ENCODE assay signal across 8 cellular contexts in the genomic region with DNA sequence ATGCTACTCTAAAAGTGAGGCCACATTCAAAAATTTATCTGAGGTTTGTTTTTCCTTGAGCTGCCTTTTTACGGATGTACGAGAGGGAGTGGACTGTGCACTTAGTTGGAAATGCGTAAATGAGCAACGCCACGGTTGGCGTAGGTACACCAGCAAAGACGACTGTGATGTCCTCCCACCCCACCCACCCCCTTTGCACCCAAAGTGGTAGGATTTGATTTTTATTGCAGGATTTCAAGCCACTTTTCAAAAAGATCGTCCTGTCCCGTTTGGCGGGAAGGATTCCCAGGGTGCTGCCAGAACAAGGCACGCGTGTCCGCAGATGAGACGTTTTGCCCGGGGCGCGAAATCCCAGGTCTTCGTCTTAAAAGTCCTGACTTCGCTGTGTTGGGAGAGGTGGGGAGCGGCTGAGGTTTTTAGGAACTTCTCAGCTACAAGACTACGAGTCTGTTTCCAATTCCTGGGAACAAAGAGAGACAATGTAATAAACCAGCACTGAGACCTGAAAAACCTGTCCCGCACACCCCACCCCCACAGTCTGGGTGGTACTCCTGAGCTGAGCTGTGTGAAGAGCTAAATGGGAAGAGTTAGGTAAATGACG. TPM values are rescaled to one million over a fixed set of nuclear protein-coding genes. Genes with fewer than 3 reads are reported as not detected.
DNase-seq lines count a peak whose midpoint lies in the region; ATAC-seq, FAIRE-seq and TF ChIP-seq lines count a peak whose summit lies in the region.

No MANE protein-coding gene starts in this region.

- intact Hi-C loops in CD4-positive, alpha-beta T cell (cut with DNase I, micrococcal nuclease) = no loop called here
- intact Hi-C loops in GM12878 (cut with micrococcal nuclease; ENCODE audit: unreplicated experiment) = no loop called here

- no TSS peak for BruUV-seq in GM12878 (replicated peaks; lab: Mats Ljungman, UMichigan)

- H3K4me1 Mint-ChIP-seq in CD4-positive, alpha-beta T cell (ENCODE audit: low read depth) = peaks cover 16% of the 10 kb centered on the region
- peaks cover 27% of the 10 kb centered on the region for H3K4me1 Mint-ChIP-seq in stimulated activated naive CD8-positive, alpha-beta T cell treated with anti-CD3 and anti-CD28 coated beads, Interleukin-15, amount 100 ng/mL, for 72 hours

- H3K27ac ChIP-seq in CD4-positive, alpha-beta T cell (ENCODE audit: low read depth, low read length) = no peak overlapping the region
- no peak overlapping the region for H3K27ac ChIP-seq in GM12878 (ENCODE audit: control insufficient read depth, insufficient read depth)

- peaks cover 12% of the 10 kb centered on the region for H3K27me3 Mint-ChIP-seq in CD4-positive, alpha-beta T cell
- H3K27me3 Mint-ChIP-seq in stimulated activated naive CD8-positive, alpha-beta T cell treated with anti-CD3 and anti-CD28 coated beads, Interleukin-15, amount 100 ng/mL, for 72 hours = peaks cover 30% of the 10 kb centered on the region

- H3K79me2 ChIP-seq in GM12878 (ENCODE audit: control insufficient read depth, insufficient read depth, low read length) = no peaks in the 10 kb centered on the region

- no peak for DNase-seq in CD4-positive, alpha-beta T cell
- DNase-seq in LHCN-M2 (ENCODE audit: low read depth) (peak; percentile 19), GM12878 (ENCODE audit: low read depth, low spot score) (no peak), kidney glomerular epithelial cell (lab: John Stamatoyannopoulos, UW) (peak; percentile 51), cerebellar nuclear complex (lab: John Stamatoyannopoulos, UW) (no peak), germinal center (ENCODE audit: low spot score) (no peak)
- DNase-seq in stimulated activated naive CD8-positive, alpha-beta T cell treated with anti-CD3 and anti-CD28 coated beads, Interleukin-15, amount 100 ng/mL, for 72 hours = no peak
- no peak for DNase-seq in NK-92 treated with Interleukin-12 subunit alpha and Interleukin-12 subunit beta, amount 100 ng/mL, for 24 hours (lab: John Stamatoyannopoulos, UW)

- no peaks in the 10 kb centered on the region for H3K9me3 Mint-ChIP-seq in CD4-positive, alpha-beta T cell
- no peaks in the 10 kb centered on the region for H3K9me3 Mint-ChIP-seq in stimulated activated naive CD8-positive, alpha-beta T cell treated with anti-CD3 and anti-CD28 coated beads, Interleukin-15, amount 100 ng/mL, for 72 hours

- H3K4me2 ChIP-seq in GM12878 (ENCODE audit: control insufficient read depth, insufficient read depth) = peak overlapping the region; percentile 48; the same call in 1 of the 2 replicates

- no peaks in the 10 kb centered on the region for H3K9me3 ChIP-seq in CD4-positive, alpha-beta T cell (ENCODE audit: control insufficient read depth, low read length)
- H3K9me3 ChIP-seq in GM12878 (replicated peaks; ENCODE audit: control insufficient read depth, insufficient read depth, low read length) = no peaks in the 10 kb centered on the region; the same call in 2 of the 3 replicates

- H3K27me3 ChIP-seq in CD4-positive, alpha-beta T cell (ENCODE audit: control insufficient read depth, insufficient read depth, low read length) = peaks cover 18% of the 10 kb centered on the region
- no peaks in the 10 kb centered on the region; a peak in 3 of 4 replicates for H3K27me3 ChIP-seq in GM12878 (replicated peaks in 1 of 2; ENCODE audit: control insufficient read depth in 2 of 2, insufficient read depth in 2 of 2, low read length in 1 of 2)

- no peak overlapping the region for H3K9ac ChIP-seq in GM12878 (ENCODE audit: control insufficient read depth, insufficient read depth, low read length)

- RAD21 ChIA-PET in GM12878 (lab: Charles Lee; ENCODE audit: unreplicated experiment) = no interaction called here

- no peaks in the 10 kb centered on the region for H3K4me1 ChIP-seq in GM12878 (ENCODE audit: control insufficient read depth, insufficient read depth, low read length)

- H3K36me3 ChIP-seq in GM12878 (ENCODE audit: control insufficient read depth in 2 of 2, insufficient read depth in 2 of 2, low read length in 1 of 2) = no peaks in the 10 kb centered on the region

- POLR2A ChIA-PET in CD4-positive, alpha-beta T cell (lab: Charles Lee) = no interaction called here
- POLR2A ChIA-PET in GM12878 (lab: Charles Lee) = no interaction called here

- 59% methylated on average over 18 of the region's 23 CpGs for WGBS in GM12878 (ENCODE audit: insufficient coverage, insufficient replicate concordance, low lambda C conversion rate, missing lambda C conversion rate)

- no peak for TF ChIP-seq RAD21 in GM12878 (IDR thresholded peaks at IDR 0.05; ENCODE audit: insufficient read depth, low read depth, low read length)

- SMC1A ChIA-PET in GM12878 (lab: Charles Lee; ENCODE audit: uncharacterized antibody, unreplicated experiment) = no interaction called here

- no peak for ATAC-seq in CD4-positive, alpha-beta T cell (ENCODE audit: poor library complexity)
- ATAC-seq in GM12878 = no peak
- ATAC-seq in stimulated activated naive CD8-positive, alpha-beta T cell treated with anti-CD3 and anti-CD28 coated beads, Interleukin-15, amount 100 ng/mL, for 72 hours = no peak

- TF ChIP-seq CTCF in CD4-positive, alpha-beta T cell (IDR thresholded peaks at IDR 0.05) = no peak
- TF ChIP-seq CTCF in GM12878 (IDR thresholded peaks at IDR 0.05 in 2 of 3, conservative IDR thresholded peaks at IDR 0.05 in 1 of 3; ENCODE audit: control insufficient read depth in 2 of 3, extremely low read depth in 1 of 3, insufficient read depth in 1 of 3, low read depth in 3 of 3, low read length in 3 of 3) = no peak

- peak overlapping the region; percentile 97 for H3K4me3 Mint-ChIP-seq in CD4-positive, alpha-beta T cell
- H3K4me3 Mint-ChIP-seq in stimulated activated naive CD8-positive, alpha-beta T cell treated with anti-CD3 and anti-CD28 coated beads, Interleukin-15, amount 100 ng/mL, for 72 hours = peak overlapping the region; percentile 91 to 97

- in situ Hi-C loops in GM12878 (cut with MboI) = no loop called here

- no peak for FAIRE-seq in GM12878 (lab: Jason Lieb, UNC)

- no peak for TF ChIP-seq POLR2A in GM12878 (IDR thresholded peaks at IDR 0.05; ENCODE audit: low read depth, low read length)

- peak overlapping the region; percentile 82 for H3K27ac Mint-ChIP-seq in CD4-positive, alpha-beta T cell
- peak overlapping the region in 1 of 2 donors; percentile 74 for H3K27ac Mint-ChIP-seq in stimulated activated naive CD8-positive, alpha-beta T cell treated with anti-CD3 and anti-CD28 coated beads, Interleukin-15, amount 100 ng/mL, for 72 hours

- TF ChIP-seq EP300 in GM12878 (IDR thresholded peaks at IDR 0.05; ENCODE audit: borderline replicate concordance in 1 of 2, control insufficient read depth in 1 of 2, low read depth in 2 of 2, low read length in 2 of 2) = no peak

- H2AFZ ChIP-seq in GM12878 (ENCODE audit: control insufficient read depth, low read depth, low read length) = no peak overlapping the region

- CTCF ChIA-PET in CD4-positive, alpha-beta T cell (lab: Charles Lee) = no interaction called here
- CTCF ChIA-PET in GM12878 (lab: Yijun Ruan, JAX) = no interaction called here

- no peaks in the 10 kb centered on the region for H4K20me1 ChIP-seq in GM12878 (ENCODE audit: control insufficient read depth, insufficient read depth)

- no peak overlapping the region for H3K4me3 ChIP-seq in GM12878

- peaks cover 4% of the 10 kb centered on the region for H3K36me3 Mint-ChIP-seq in CD4-positive, alpha-beta T cell (ENCODE audit: low read depth)

TF ChIP-seq in GM12878, 131 proteins besides CTCF, POLR2A, EP300 and RAD21 (continues in another document):
- no peak for TF ChIP-seq ZNF622 (IDR thresholded peaks at IDR 0.05)
- no peak for TF ChIP-seq POLR2AphosphoS2 (IDR thresholded peaks at IDR 0.05; ENCODE audit: low read depth, low read length)
- TF ChIP-seq, protein P1, sequence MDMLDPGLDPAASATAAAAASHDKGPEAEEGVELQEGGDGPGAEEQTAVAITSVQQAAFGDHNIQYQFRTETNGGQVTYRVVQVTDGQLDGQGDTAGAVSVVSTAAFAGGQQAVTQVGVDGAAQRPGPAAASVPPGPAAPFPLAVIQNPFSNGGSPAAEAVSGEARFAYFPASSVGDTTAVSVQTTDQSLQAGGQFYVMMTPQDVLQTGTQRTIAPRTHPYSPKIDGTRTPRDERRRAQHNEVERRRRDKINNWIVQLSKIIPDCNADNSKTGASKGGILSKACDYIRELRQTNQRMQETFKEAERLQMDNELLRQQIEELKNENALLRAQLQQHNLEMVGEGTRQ (IDR thresholded peaks at IDR 0.05; ENCODE audit: borderline replicate concordance, low read depth, low read length) = no peak
- no peak for TF ChIP-seq BHLHE40 (IDR thresholded peaks at IDR 0.05; ENCODE audit: borderline replicate concordance in 1 of 2, low read depth in 2 of 2, low read length in 1 of 2)
- TF ChIP-seq MYB (IDR thresholded peaks at IDR 0.05; ENCODE audit: borderline replicate concordance, low read depth, low read length) = no peak
- no peak for TF ChIP-seq RFX5 (IDR thresholded peaks at IDR 0.05; ENCODE audit: low read depth, low read length)

RNA-seq across cellular contexts. Expression of a gene that starts 1.0 kb away (rescaled TPM):
- 1 to 10 TPM; 3.4 to 3.5 TPM for total RNA-seq in CD4-positive, alpha-beta T cell
- total RNA-seq in LHCN-M2 (2014; rRNA removed) (39.5 and 40.3 TPM in 2 replicates), GM12878 (2014; rRNA removed) (not detected in 2 replicates), GM12878 (2014; rRNA removed; fragmentation: Illumina TruSeq; extraction: Trizol) (not detected in 2 replicates), GM12878 (2021) (0.13 and 0.15 TPM in 2 replicates)
- 17.5 TPM for polyA plus RNA-seq in LHCN-M2 (2012)
- total RNA-seq in GM12878 (2013; cell fraction: nucleolus; rRNA removed) = 0.71 and 1.7 TPM in 2 replicates
- 0.46 TPM for polyA plus RNA-seq in GM12878 (2011; ENCODE audit: low read depth)
- polyA plus RNA-seq in GM12878 (2011; rRNA removed) (0.23 and 0.36 TPM in 2 replicates), GM12878 (2014; fragmentation: Illumina TruSeq; extraction: Trizol) (not detected in 2 replicates), GM12878 (2014; fragmentation: Nextera tagmentation; extraction: Ambion mirVana) (not detected), GM12878 (2014; rRNA removed) (not detected in 2 replicates), GM12878 (2016; fragmentation: Nextera tagmentation; extraction: Ambion mirVana) (under 1 TPM; 0.04 to 0.05 TPM)
- polyA plus RNA-seq in GM12878 (2011; cell fraction: cytosol; rRNA removed) = 0.28 and 0.40 TPM in 2 replicates
- polyA plus RNA-seq in GM12878 (2011; cell fraction: nucleus; rRNA removed) = 0.18 and 0.41 TPM in 2 replicates
- 0.31 and 0.97 TPM in 2 replicates for polyA plus RNA-seq in GM12878 (2012)
- polyA minus RNA-seq in GM12878 (2011; rRNA and poly(A)+ RNA removed) = 0.31 and 1.1 TPM in 2 replicates
- 0.94 TPM in 1 of 2 replicates, not detected in the other for polyA minus RNA-seq in GM12878 (2011; cell fraction: cytosol; rRNA and poly(A)+ RNA removed)
- 0.57 and 0.85 TPM in 2 replicates for polyA minus RNA-seq in GM12878 (2011; cell fraction: nucleus; rRNA and poly(A)+ RNA removed)

Comparison
In these comparisons a context has a peak if more than half of its experiments do, and no peak if none do; other contexts are left out.
1. DNase-seq: peak in LHCN-M2 (single experiment) and kidney glomerular epithelial cell (single experiment); none in CD4-positive, alpha-beta T cell (0 of 10), GM12878 (single experiment), stimulated activated naive CD8-positive, alpha-beta T cell treated with anti-CD3 and anti-CD28 coated beads, Interleukin-15, amount 100 ng/mL, for 72 hours (0 of 2), NK-92 treated with Interleukin-12 subunit alpha and Interleukin-12 subunit beta, amount 100 ng/mL, for 24 hours (single experiment), cerebellar nuclear complex (0 of 2) and germinal center (single experiment).